Comparison of ENCODE assay signal across 8 cellular contexts in genomic region chr3:38165722-38166387, GRCh38. TPM values are rescaled to one million over a fixed set of nuclear protein-coding genes. Genes with fewer than 3 reads are reported as not detected.
A peak's percentile ranks its signal among the peaks of the same experiment; 100 is the strongest.
DNase-seq lines count a peak whose midpoint lies in the region; ATAC-seq and TF ChIP-seq lines count a peak whose summit lies in the region.

No MANE protein-coding gene starts in this region.

- H3K27me3 ChIP-seq in CD4-positive, alpha-beta T cell (ENCODE audit: control insufficient read depth, insufficient read depth, low read length), result no peaks in the 10 kb centered on the region
- H3K27me3 ChIP-seq in HCT116 (ENCODE audit: insufficient read depth, low read length) (no peaks in the 10 kb centered on the region), neural progenitor cell (no peaks in the 10 kb centered on the region)

- no peaks in the 10 kb centered on the region for H3K27me3 Mint-ChIP-seq in CD4-positive, alpha-beta T cell
- peaks cover 10% of the 10 kb centered on the region for H3K27me3 Mint-ChIP-seq in neural progenitor cell (ENCODE audit: insufficient read depth, low read depth)

- peaks cover 56% of the 10 kb centered on the region for H3K79me2 ChIP-seq in HCT116 (ENCODE audit: insufficient read depth, low read length)
- H3K79me2 ChIP-seq in neural progenitor cell (ENCODE audit: low read depth), result peaks cover 52% of the 10 kb centered on the region

- POLR2A ChIA-PET in CD4-positive, alpha-beta T cell (lab: Charles Lee), result interaction anchor here (0.7 to 5.5 kb wide), 22 partner anchors 10 to 1175 kb away, joined by 3 to 208 read pairs (median 4); partner anchors contain the start of genes ACAA1, DLEC1 and MYD88
- POLR2A ChIA-PET in HCT116 (lab: Charles Lee), result interaction anchor here (0.7 to 2.4 kb wide), 3 partner anchors 29 to 315 kb away, joined by 3 to 19 read pairs (median 4); partner anchors contain the start of gene ACAA1

- peak overlapping the region; percentile 99 for H3K27ac Mint-ChIP-seq in CD4-positive, alpha-beta T cell
- peak overlapping the region; percentile 98 for H3K27ac Mint-ChIP-seq in neural progenitor cell

- H2AFZ ChIP-seq in HCT116 (ENCODE audit: low read depth, low read length, poor library complexity, severe bottlenecking) (no peak overlapping the region), neural progenitor cell (replicated peaks) (peak overlapping the region; percentile 96)

- H3K4me2 ChIP-seq in HCT116 (ENCODE audit: low read length) (peak overlapping the region; percentile 77), neural progenitor cell (peak overlapping the region; percentile 79)

- no peaks in the 10 kb centered on the region for H3K9me3 ChIP-seq in CD4-positive, alpha-beta T cell (ENCODE audit: control insufficient read depth, low read length)
- H3K9me3 ChIP-seq in HCT116 (ENCODE audit: control insufficient read depth in 1 of 2, insufficient read depth in 1 of 2, low read depth in 1 of 2, low read length in 2 of 2) (no peaks in the 10 kb centered on the region), neural progenitor cell (ENCODE audit: low read depth) (no peaks in the 10 kb centered on the region)

- H3K4me1 Mint-ChIP-seq in CD4-positive, alpha-beta T cell (ENCODE audit: low read depth), result peaks cover 59% of the 10 kb centered on the region
- peaks cover 22% of the 10 kb centered on the region for H3K4me1 Mint-ChIP-seq in neural progenitor cell

- H3K9me3 Mint-ChIP-seq in CD4-positive, alpha-beta T cell, result no peaks in the 10 kb centered on the region
- H3K9me3 Mint-ChIP-seq in neural progenitor cell, result no peaks in the 10 kb centered on the region

- CTCF ChIA-PET in CD4-positive, alpha-beta T cell (lab: Charles Lee), result interaction anchor here (0.8 to 3.3 kb wide), 6 partner anchors 27 to 331 kb away, joined by 3 to 13 read pairs (median 3); partner anchors contain the start of genes ACAA1, EXOG, MYD88 and XYLB
- CTCF ChIA-PET in HCT116 (lab: Charles Lee), result interaction anchor here (0.7 to 2.0 kb wide), 2 partner anchors 12 to 24 kb away, joined by 3 to 9 read pairs; no protein-coding TSS in a partner anchor

- TF ChIP-seq RAD21 in HCT116 (IDR thresholded peaks at IDR 0.05; ENCODE audit: low read depth), result no peak

- RAD21 ChIA-PET in HCT116 (lab: Charles Lee; ENCODE audit: low non-redundant PET in 1 of 2, low total read pairs in 2 of 2, uncharacterized antibody in 2 of 2, unreplicated experiment in 2 of 2), result no interaction called here

- H3K36me3 ChIP-seq in HCT116 (ENCODE audit: control insufficient read depth in 1 of 2, insufficient read depth in 2 of 2, low read length in 2 of 2) (no peaks in the 10 kb centered on the region), neural progenitor cell (no peaks in the 10 kb centered on the region)

- H3F3A ChIP-seq in neural progenitor cell (ENCODE audit: low read depth), result peaks cover 37% of the 10 kb centered on the region

- H3K4me1 ChIP-seq in HCT116 (ENCODE audit: control insufficient read depth in 1 of 2, insufficient read depth in 2 of 2, low read length in 2 of 2) (peaks cover 6 to 43% of the 10 kb centered on the region in 2 experiments; a peak in 3 of 4 replicates), neural progenitor cell (peaks cover 3% of the 10 kb centered on the region)

- peaks cover 4% of the 10 kb centered on the region; the same call in 1 of the 2 replicates for H4K20me1 ChIP-seq in HCT116 (ENCODE audit: insufficient read depth)
- H4K20me1 ChIP-seq in neural progenitor cell (ENCODE audit: low read depth), result peaks cover 42% of the 10 kb centered on the region

- TF ChIP-seq CTCF in CD4-positive, alpha-beta T cell (IDR thresholded peaks at IDR 0.05), result no peak
- TF ChIP-seq CTCF in HCT116 (IDR thresholded peaks at IDR 0.05 in 2 of 3, conservative IDR thresholded peaks at IDR 0.05 in 1 of 3; ENCODE audit: borderline replicate concordance in 1 of 3, insufficient read depth in 1 of 3, low read depth in 2 of 3, low read length in 2 of 3), result no peak
- no peak for TF ChIP-seq CTCF in neural progenitor cell (IDR thresholded peaks at IDR 0.05)

- H3K27ac ChIP-seq in CD4-positive, alpha-beta T cell (ENCODE audit: low read depth, low read length), result peak overlapping the region; percentile 98
- H3K27ac ChIP-seq in HCT116 (ENCODE audit: low read depth, low read length) (peak overlapping the region; percentile 90), neural progenitor cell (peak overlapping the region; percentile 87)

- intact Hi-C loops in CD4-positive, alpha-beta T cell (cut with DNase I, micrococcal nuclease), result loop anchor here (1.0 to 5.0 kb wide), 2 partner anchors 29 to 164 kb away; partner anchors contain the start of gene ACAA1 (in 1 of the 2)
- intact Hi-C loops in HCT116 (cut with micrococcal nuclease), result loop anchor here (2.0 kb wide), 1 partner anchor 29 kb away; the partner anchor contains the start of gene ACAA1

- peak in 2 of 10 experiments; percentile 10 to 29 for DNase-seq in CD4-positive, alpha-beta T cell
- no peak for DNase-seq in HCT116 (ENCODE audit: low read depth, low spot score)
- DNase-seq in T follicular helper cell (ENCODE audit: low read depth), result peak; percentile 19
- peak; percentile 34 for DNase-seq in fibroblast of peridontal ligament (ENCODE audit: extremely low read depth)
- no peak for DNase-seq in neural progenitor cell (ENCODE audit: low spot score)
- DNase-seq in epidermal melanocyte (ENCODE audit: insufficient read length, low spot score), result no peak

- no TSS peak for BruUV-seq in HCT116 (replicated peaks; lab: Mats Ljungman, UMichigan)

- H3K4me3 ChIP-seq in HCT116 (replicated peaks in 1 of 2; ENCODE audit: low read depth in 1 of 2, low read length in 2 of 2) (peak overlapping the region; percentile 88 to 92), neural progenitor cell (peak overlapping the region; percentile 96)

- no peak for TF ChIP-seq POLR2A in HCT116 (IDR thresholded peaks at IDR 0.05; ENCODE audit: borderline replicate concordance, extremely low read depth, insufficient read depth, insufficient read length)

- H3K9ac ChIP-seq in HCT116 (ENCODE audit: low read length), result peak overlapping the region; percentile 94
- H3K9ac ChIP-seq in neural progenitor cell, result peak overlapping the region; percentile 67

- ATAC-seq in CD4-positive, alpha-beta T cell (ENCODE audit: poor library complexity), result no peak
- ATAC-seq in HCT116 (no peak), HG03439 (IDR thresholded peaks at IDR 0.05; ENCODE audit: unreplicated experiment) (no peak), HG02798 (IDR thresholded peaks at IDR 0.05; ENCODE audit: poor library complexity, unreplicated experiment) (no peak)

- no peaks in the 10 kb centered on the region for H3K9me2 ChIP-seq in HCT116 (ENCODE audit: insufficient read depth)

- H3K36me3 Mint-ChIP-seq in CD4-positive, alpha-beta T cell (ENCODE audit: low read depth), result peaks cover 18% of the 10 kb centered on the region
- peaks cover 15% of the 10 kb centered on the region for H3K36me3 Mint-ChIP-seq in neural progenitor cell

- peak overlapping the region; percentile 91 for H3K4me3 Mint-ChIP-seq in CD4-positive, alpha-beta T cell
- H3K4me3 Mint-ChIP-seq in neural progenitor cell, result peak overlapping the region; percentile 99

TF ChIP-seq in HCT116, 20 proteins besides CTCF, POLR2A, EP300 and RAD21 (continues in another document):
- TF ChIP-seq ZFX (IDR thresholded peaks at IDR 0.05) (0 out of 2 replicates have a peak, but pooled peaks have one; percentile 42), ATF3 (IDR thresholded peaks at IDR 0.05) (no peak), SIN3A (IDR thresholded peaks at IDR 0.05; ENCODE audit: low read depth) (peak; percentile 44; the same call in 1 of the 2 replicates), REST (IDR thresholded peaks at IDR 0.05; ENCODE audit: low read depth) (no peak), EZH2 (IDR thresholded peaks at IDR 0.05) (no peak), SP1 (IDR thresholded peaks at IDR 0.05; ENCODE audit: low read depth) (no peak), POLR2AphosphoS5 (IDR thresholded peaks at IDR 0.05; ENCODE audit: low read depth, low read length) (no peak), CEBPB (IDR thresholded peaks at IDR 0.05; ENCODE audit: low read depth) (no peak)

RNA-seq across cellular contexts. Expression of gene OXSR1, which starts 0.5 kb away (rescaled TPM):
- 10 to 100 TPM; 28.3 to 30.3 TPM for total RNA-seq in CD4-positive, alpha-beta T cell
- total RNA-seq in HCT116 (2021; ENCODE audit: unreplicated experiment) (35.1 TPM), neural progenitor cell (ENCODE audit: low replicate concordance) (60.2 and 65.8 TPM in 2 replicates)
- 16.8 and 18.9 TPM in 2 replicates for polyA plus RNA-seq in HCT116 (2012)

RNA-seq across cellular contexts. Expression of gene MYD88, which starts 27.4 kb away (rescaled TPM):
- 10 to 100 TPM; 26.9 to 27.2 TPM for total RNA-seq in CD4-positive, alpha-beta T cell
- total RNA-seq in HCT116 (2021; ENCODE audit: unreplicated experiment), result 14.8 TPM
- polyA plus RNA-seq in HCT116 (2012), result 14.3 and 14.4 TPM in 2 replicates
- total RNA-seq in neural progenitor cell (ENCODE audit: low replicate concordance), result 3.1 and 5.5 TPM in 2 replicates

RNA-seq across cellular contexts. Expression of gene ACAA1, which starts 28.9 kb away (rescaled TPM):
- 10 to 100 TPM; 56.4 to 58.9 TPM for total RNA-seq in CD4-positive, alpha-beta T cell
- 49.0 TPM for total RNA-seq in HCT116 (2021; ENCODE audit: unreplicated experiment)
- 44.2 and 46.8 TPM in 2 replicates for polyA plus RNA-seq in HCT116 (2012)
- 3.3 and 13.3 TPM in 2 replicates for total RNA-seq in neural progenitor cell (ENCODE audit: low replicate concordance)

Comparison
In these comparisons a context has a peak if more than half of its experiments do, and no peak if none do; other contexts are left out.
1. DNase-seq: peak in T follicular helper cell (single experiment) and fibroblast of peridontal ligament (single experiment); none in HCT116 (single experiment), neural progenitor cell (single experiment) and epidermal melanocyte (single experiment).
2. Peak in every context shown above with its lines, with median percentiles within 50 percentile points of each other: H3K27ac ChIP-seq.